ENCODE assay signal across 18 cellular contexts in the genomic region with DNA sequence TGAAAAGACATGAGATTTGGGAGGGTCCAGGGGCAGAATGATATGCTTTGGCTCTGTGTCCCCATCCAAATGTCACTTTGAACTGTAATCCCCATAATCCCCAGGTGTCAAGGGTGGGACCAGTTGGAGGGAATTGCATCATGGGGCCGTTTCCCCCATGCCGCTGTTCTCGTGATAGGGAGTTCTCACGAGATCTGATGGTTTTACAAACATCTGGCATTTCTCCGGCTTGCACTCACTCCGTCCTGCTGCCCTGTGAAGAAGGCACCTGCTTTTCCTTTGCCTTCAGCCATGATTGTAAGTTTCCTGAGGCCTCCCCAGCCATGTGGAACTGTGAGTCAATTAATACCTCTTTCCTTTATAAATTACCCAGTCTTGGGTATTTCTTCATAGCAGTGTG. TPM values are rescaled to one million over a fixed set of nuclear protein-coding genes. Genes with fewer than 3 reads are reported as not detected.
DNase-seq lines count a peak whose midpoint lies in the region; ATAC-seq and TF ChIP-seq lines count a peak whose summit lies in the region.
"Had no signal": no experiment of that assay in that cellular context is flagged by ENCODE, and none has a peak within 500 bp of the region (broad histone marks: within the 10 kb centered on the region; RNA-seq: fewer than 3 reads in every experiment).

No MANE protein-coding gene starts in this region.

- no peaks in the 10 kb centered on the region for H3K9me3 Mint-ChIP-seq in activated CD8-positive, alpha-beta memory T cell treated with anti-CD3 and anti-CD28 coated beads, Interleukin-2, amount 10 ng/mL, durations not matched to agents 7 days and 5 days (ENCODE audit: low read depth)
- no peaks in the 10 kb centered on the region for H3K9me3 Mint-ChIP-seq in endodermal cell
- H3K9me3 Mint-ChIP-seq: CD4-positive, CD25-positive, alpha-beta regulatory T cell; CD8-positive, alpha-beta T cell had no signal

- 95% methylated on average over 6 of the region's 6 CpGs for WGBS in endodermal cell (ENCODE audit: insufficient coverage in 1 of 2, insufficient read length in 1 of 2), 2 experiments
- 90 to 91% methylated on average over 6 of the region's 6 CpGs for WGBS in aorta, 2 donors

- H3K36me3 Mint-ChIP-seq in activated CD8-positive, alpha-beta memory T cell treated with anti-CD3 and anti-CD28 coated beads, Interleukin-2, amount 10 ng/mL, durations not matched to agents 7 days and 5 days, result peaks cover 68% of the 10 kb centered on the region
- peaks cover 52% of the 10 kb centered on the region for H3K36me3 Mint-ChIP-seq in endodermal cell (ENCODE audit: low read depth)

- H3K4me3 Mint-ChIP-seq in activated CD8-positive, alpha-beta memory T cell treated with anti-CD3 and anti-CD28 coated beads, Interleukin-2, amount 10 ng/mL, durations not matched to agents 7 days and 5 days, result no peak overlapping the region
- H3K4me3 Mint-ChIP-seq in endodermal cell, result no peak overlapping the region
- H3K4me3 Mint-ChIP-seq: B cell; CD4-positive, CD25-positive, alpha-beta regulatory T cell; CD8-positive, alpha-beta T cell had no signal

- H3K4me1 ChIP-seq in endodermal cell (ENCODE audit: control insufficient read depth, insufficient read depth, low read length) (no peaks in the 10 kb centered on the region), vagina (no peaks in the 10 kb centered on the region), aorta (ENCODE audit: control insufficient read depth in 1 of 2, insufficient read depth in 2 of 2, low read length in 2 of 2) (no peaks in the 10 kb centered on the region)
- H3K4me1 ChIP-seq: BLaER1, Caco-2, HAP-1 had no signal

- DNase-seq in NCI-H82 (lab: John Stamatoyannopoulos, UW) (peak; percentile 16), NCI-H82 treated with DMSO at 0.1 percent for 48 hours (lab: John Stamatoyannopoulos, UW; ENCODE audit: unreplicated experiment) (no peak), endodermal cell (peak; percentile 22), vagina (ENCODE audit: extremely low spot score in 2 of 2) (peak; percentile 22 to 54), T1000 (lab: John Stamatoyannopoulos, UW) (no peak), aorta (no peak)
- peak; percentile 18 for DNase-seq in activated CD8-positive, alpha-beta memory T cell treated with anti-CD3 and anti-CD28 coated beads, Interleukin-2, amount 10 ng/mL, durations not matched to agents 7 days and 5 days
- DNase-seq: Caco-2; CD4-positive, CD25-positive, alpha-beta regulatory T cell; DMS153; DND-41; GOT3 had no signal

- H3K9me3 ChIP-seq in endodermal cell (ENCODE audit: control insufficient read depth, low read length), result no peaks in the 10 kb centered on the region
- H3K9me3 ChIP-seq in vagina, result no peaks in the 10 kb centered on the region
- H3K9me3 ChIP-seq in aorta (ENCODE audit: control insufficient read depth, low read length), result no peaks in the 10 kb centered on the region
- H3K9me3 ChIP-seq: BLaER1, Caco-2, HAP-1 had no signal

- no peak for ATAC-seq in activated CD8-positive, alpha-beta memory T cell treated with anti-CD3 and anti-CD28 coated beads, Interleukin-2, amount 10 ng/mL, durations not matched to agents 7 days and 5 days
- ATAC-seq in aorta (ENCODE audit: low FRiP score), result no peak
- ATAC-seq: CD8-positive, alpha-beta T cell had no signal

- intact Hi-C loops in vagina (cut with DNase I) (no loop called here), aorta (cut with DNase I) (no loop called here)

- H3K27ac ChIP-seq in endodermal cell (ENCODE audit: low read depth, low read length) (no peak overlapping the region), vagina (no peak overlapping the region), aorta (ENCODE audit: low read depth in 1 of 2, low read length in 2 of 2) (no peak overlapping the region)
- H3K27ac ChIP-seq: 22Rv1, BLaER1, C4-2B had no signal

- H3K9ac ChIP-seq in endodermal cell (ENCODE audit: extremely low read depth, low read length, poor library complexity, severe bottlenecking), result no peak overlapping the region
- H3K9ac ChIP-seq: BLaER1 had no signal

- H3K36me3 ChIP-seq in endodermal cell (ENCODE audit: control insufficient read depth, insufficient read depth, low read length) (peaks cover 60% of the 10 kb centered on the region), vagina (peaks cover 0 to 36% of the 10 kb centered on the region in 2 donors), aorta (ENCODE audit: control insufficient read depth in 1 of 2, insufficient read depth in 2 of 2, low read length in 1 of 2) (peaks cover 8 to 19% of the 10 kb centered on the region in 2 donors)

- H3K27me3 Mint-ChIP-seq in activated CD8-positive, alpha-beta memory T cell treated with anti-CD3 and anti-CD28 coated beads, Interleukin-2, amount 10 ng/mL, durations not matched to agents 7 days and 5 days, result no peaks in the 10 kb centered on the region
- no peaks in the 10 kb centered on the region for H3K27me3 Mint-ChIP-seq in endodermal cell (ENCODE audit: insufficient read depth)
- H3K27me3 Mint-ChIP-seq: B cell; CD4-positive, CD25-positive, alpha-beta regulatory T cell had no signal

- H3K4me3 ChIP-seq in endodermal cell (ENCODE audit: low read length), result no peak overlapping the region
- H3K4me3 ChIP-seq in vagina, result no peak overlapping the region
- H3K4me3 ChIP-seq in aorta (ENCODE audit: low read length in 2 of 2), result no peak overlapping the region
- H3K4me3 ChIP-seq: BLaER1, HAP-1 had no signal

- no peak for TF ChIP-seq CTCF in endodermal cell (conservative IDR thresholded peaks at IDR 0.05)
- TF ChIP-seq CTCF in vagina (IDR thresholded peaks at IDR 0.05), result no peak

- no peaks in the 10 kb centered on the region for H3K27me3 ChIP-seq in endodermal cell (ENCODE audit: control insufficient read depth, insufficient read depth, low read length, poor library complexity, severe bottlenecking)
- no peaks in the 10 kb centered on the region for H3K27me3 ChIP-seq in vagina
- H3K27me3 ChIP-seq in aorta (ENCODE audit: control insufficient read depth in 1 of 2, insufficient read depth in 2 of 2, low read length in 1 of 2), result no peaks in the 10 kb centered on the region
- H3K27me3 ChIP-seq: BLaER1 had no signal

- CTCF ChIA-PET in activated CD8-positive, alpha-beta memory T cell treated with anti-CD3 and anti-CD28 coated beads, Interleukin-2, amount 10 ng/mL, durations not matched to agents 7 days and 5 days (lab: Charles Lee), result no interaction called here

- H3K4me1 Mint-ChIP-seq in activated CD8-positive, alpha-beta memory T cell treated with anti-CD3 and anti-CD28 coated beads, Interleukin-2, amount 10 ng/mL, durations not matched to agents 7 days and 5 days, result no peaks in the 10 kb centered on the region
- no peaks in the 10 kb centered on the region for H3K4me1 Mint-ChIP-seq in endodermal cell
- H3K4me1 Mint-ChIP-seq: B cell had no signal

- TF ChIP-seq POLR2A in vagina (IDR thresholded peaks at IDR 0.05), result no peak

- H3K27ac Mint-ChIP-seq in activated CD8-positive, alpha-beta memory T cell treated with anti-CD3 and anti-CD28 coated beads, Interleukin-2, amount 10 ng/mL, durations not matched to agents 7 days and 5 days, result peak overlapping the region; percentile 22
- H3K27ac Mint-ChIP-seq in endodermal cell, result no peak overlapping the region
- H3K27ac Mint-ChIP-seq: B cell; CD8-positive, alpha-beta T cell had no signal

RNA-seq across cellular contexts. Expression of a gene that starts 51.4 kb away (rescaled TPM):
- total RNA-seq in activated CD8-positive, alpha-beta memory T cell treated with anti-CD3 and anti-CD28 coated beads, Interleukin-2, amount 10 ng/mL, durations not matched to agents 7 days and 5 days, result 10 to 100 TPM; 57.1 to 76.4 TPM
- total RNA-seq in endodermal cell (10 to 100 TPM; 23.9 to 24.3 TPM), vagina (67.5 TPM), aorta (10 to 100 TPM; 32.8 to 54.0 TPM)
- 20.8 TPM for polyA plus RNA-seq in endodermal cell (2013, experiment 1 of 2)
- 17.4 TPM for polyA plus RNA-seq in endodermal cell (2013, experiment 2 of 2)
- 10 to 100 TPM in 1 of 2 donors, 1 to 10 TPM in 1; 4.4 to 13.3 TPM for polyA plus RNA-seq in aorta

Comparison
In these comparisons a context has a peak if more than half of its experiments do, and no peak if none do; other contexts are left out.
1. DNase-seq: peak in NCI-H82 (single experiment), activated CD8-positive, alpha-beta memory T cell treated with anti-CD3 and anti-CD28 coated beads, Interleukin-2, amount 10 ng/mL, durations not matched to agents 7 days and 5 days (single experiment), endodermal cell (single experiment) and vagina (2 of 2); none in NCI-H82 treated with DMSO at 0.1 percent for 48 hours (single experiment), T1000 (single experiment) and aorta (0 of 2).